Comparison of ENCODE assay signal across 1 cellular context in the genomic region with DNA sequence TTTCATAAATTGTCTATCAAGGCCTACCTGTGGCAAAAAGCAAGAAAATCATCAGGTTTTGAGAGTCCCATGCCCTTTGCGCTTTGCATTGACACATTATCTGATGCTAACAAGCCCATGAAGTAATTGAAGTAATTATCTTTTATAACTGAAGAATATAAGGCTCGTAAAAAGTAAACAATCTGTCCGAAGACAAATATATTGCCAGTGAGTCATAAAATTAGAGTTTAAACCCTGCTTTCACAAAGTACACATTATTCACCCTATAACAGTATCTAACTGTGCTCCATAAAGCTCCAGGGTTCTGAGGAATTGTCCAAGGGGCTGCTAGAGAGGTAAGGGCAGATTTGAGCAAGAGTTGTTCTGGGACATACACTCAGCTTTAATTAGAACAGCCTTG.
TF ChIP-seq lines count a peak whose summit lies in the region.

No MANE protein-coding gene starts in this region.

TF ChIP-seq in IMR-90, 13 proteins besides CTCF, POLR2A, EP300 and RAD21 (continued from another document):
- TF ChIP-seq BHLHE40 (IDR thresholded peaks at IDR 0.05; ENCODE audit: low read depth, low read length) (no peak), MAZ (IDR thresholded peaks at IDR 0.05; ENCODE audit: borderline replicate concordance, low read depth, low read length) (no peak), RFX5 (IDR thresholded peaks at IDR 0.05; ENCODE audit: low read depth, low read length) (no peak), NFE2L2 (IDR thresholded peaks at IDR 0.05; ENCODE audit: low read depth, low read length) (no peak)
TF ChIP-seq in IMR-90: peak in this region for 0.
